Comparison of ENCODE assay signal across 12 cellular contexts in the genomic region with DNA sequence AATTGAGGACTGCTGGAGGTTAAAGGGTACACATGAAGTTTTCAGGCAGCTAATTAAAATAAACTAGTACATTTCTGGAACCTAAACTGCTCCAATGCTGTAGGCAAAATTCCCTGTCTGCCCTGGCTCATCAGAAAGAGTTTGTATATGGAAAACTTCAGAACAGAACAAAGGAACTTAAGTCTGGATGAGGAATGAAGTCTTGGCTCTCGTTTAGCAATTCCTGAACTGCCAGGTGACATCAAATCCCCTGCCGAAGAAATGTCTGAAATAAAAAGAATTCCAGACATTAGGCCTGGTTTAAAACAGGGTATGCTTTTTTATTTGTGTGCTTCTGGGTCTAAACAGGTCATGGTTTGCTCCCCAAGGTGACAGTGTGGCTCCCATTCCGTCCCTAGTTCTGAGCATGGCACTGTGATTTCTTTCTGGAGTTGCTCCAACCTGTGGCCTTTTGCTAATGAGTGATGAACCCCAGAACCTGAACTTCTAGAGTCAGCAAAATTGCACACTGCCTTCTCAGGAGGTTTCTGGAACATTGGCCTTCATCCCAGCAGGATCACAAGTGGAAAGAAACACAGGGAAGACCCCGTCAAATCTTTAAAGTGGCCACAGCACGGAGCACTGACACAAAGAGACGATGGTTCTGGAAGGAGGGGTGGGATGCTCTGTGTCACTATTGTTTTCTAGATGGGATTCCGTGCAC.
DNase-seq lines count a peak whose midpoint lies in the region; ATAC-seq and TF ChIP-seq lines count a peak whose summit lies in the region.
"Had no signal": no experiment of that assay in that cellular context is flagged by ENCODE, and none has a peak within 500 bp of the region (broad histone marks: within the 10 kb centered on the region; RNA-seq: fewer than 3 reads in every experiment).

No MANE protein-coding gene starts in this region.

- DNase-seq in AG04450 (ENCODE audit: low read depth, low spot score) (no peak), ascending aorta (ENCODE audit: low spot score in 2 of 2) (no peak), inferior parietal cortex (ENCODE audit: extremely low spot score) (peak; percentile 34), psoas muscle (no peak), A172 (ENCODE audit: low spot score) (no peak)
- DNase-seq: activated CD8-positive, alpha-beta memory T cell treated with anti-CD3 and anti-CD28 coated beads, Interleukin-2, amount 50 U/mL, for 48 hours; MG63; stimulated activated CD4-positive, alpha-beta T cell treated with anti-CD3 and anti-CD28 coated beads, Interleukin-4, amount 100 ng/mL, for 24 hours; stimulated activated naive CD8-positive, alpha-beta T cell treated with anti-CD3 and anti-CD28 coated beads, Interleukin-15, amount 100 ng/mL, for 72 hours had no signal

- peaks cover 2 to 43% of the 10 kb centered on the region in 2 donors for H3K4me1 ChIP-seq in ascending aorta
- H3K4me1 ChIP-seq in psoas muscle: peaks cover 64% of the 10 kb centered on the region

- H3K27ac ChIP-seq in AG04450 (ENCODE audit: low read depth, low read length): peak overlapping the region; percentile 77
- H3K27ac ChIP-seq in ascending aorta: peak overlapping the region; percentile 87 to 90
- peak overlapping the region; percentile 86 for H3K27ac ChIP-seq in psoas muscle

- POLR2A ChIA-PET in AG04450 (lab: Yijun Ruan, JAX): interaction anchor here (0.9 to 3.0 kb wide), 5 partner anchors 71 to 102 kb away, joined by 3 to 28 read pairs (median 12); no protein-coding TSS in a partner anchor

- intact Hi-C loops in ascending aorta (cut with DNase I): loop anchor here (2.0 to 10.0 kb wide), 7 partner anchors 57 to 195 kb away; partner anchors contain the start of gene RIN2
- intact Hi-C loops in psoas muscle (cut with DNase I): loop anchor here (2.0 to 10.0 kb wide), 4 partner anchors 103 to 195 kb away; no protein-coding TSS in a partner anchor

- H3K36me3 ChIP-seq in ascending aorta (no peaks in the 10 kb centered on the region), psoas muscle (ENCODE audit: insufficient read depth in 1 of 2, low read depth in 1 of 2) (no peaks in the 10 kb centered on the region)
- H3K36me3 ChIP-seq: MG63 had no signal

- TF ChIP-seq CTCF in AG04450 (IDR thresholded peaks at IDR 0.05; ENCODE audit: low read depth, low read length): no peak
- no peak for TF ChIP-seq CTCF in ascending aorta (IDR thresholded peaks at IDR 0.05)
- TF ChIP-seq CTCF in psoas muscle (IDR thresholded peaks at IDR 0.05): no peak

- ATAC-seq in psoas muscle (no peak), GM21529 (IDR thresholded peaks at IDR 0.05; ENCODE audit: unreplicated experiment) (no peak), HG02938 (IDR thresholded peaks at IDR 0.05; ENCODE audit: unreplicated experiment) (no peak), GM21723 (IDR thresholded peaks at IDR 0.05; ENCODE audit: unreplicated experiment) (no peak)
- ATAC-seq: stimulated activated naive CD8-positive, alpha-beta T cell treated with anti-CD3 and anti-CD28 coated beads, Interleukin-15, amount 100 ng/mL, for 72 hours had no signal

- CTCF ChIA-PET in AG04450 (lab: Charles Lee): interaction anchor here (0.8 to 1.8 kb wide), 7 partner anchors 60 to 201 kb away, joined by 3 to 25 read pairs (median 5); no protein-coding TSS in a partner anchor

- H3K4me3 ChIP-seq in AG04450 (ENCODE audit: low read depth, low read length) (peak overlapping the region; percentile 61), ascending aorta (peak overlapping the region in 1 of 2 donors; percentile 33), psoas muscle (peak overlapping the region; percentile 55)
- H3K4me3 ChIP-seq: MG63 had no signal

- H3K9me3 ChIP-seq in AG04450 (ENCODE audit: control insufficient read depth, insufficient read depth, low read length) (no peaks in the 10 kb centered on the region), ascending aorta (no peaks in the 10 kb centered on the region), psoas muscle (no peaks in the 10 kb centered on the region)
- H3K9me3 ChIP-seq: MG63 had no signal

- 42 to 53% (median 44%) methylated on average over 7 of the region's 7 CpGs for WGBS in psoas muscle, 3 donors

- no peaks in the 10 kb centered on the region for H3K27me3 ChIP-seq in AG04450 (ENCODE audit: control insufficient read depth, insufficient read depth, low read length)
- H3K27me3 ChIP-seq in ascending aorta: no peaks in the 10 kb centered on the region
- H3K27me3 ChIP-seq in psoas muscle (ENCODE audit: insufficient read depth in 3 of 3, low read length in 2 of 3): no peaks in the 10 kb centered on the region
- H3K27me3 ChIP-seq: MG63 had no signal
